ENCODE assay signal across 1 cellular context in genomic region chr6:15977050-15977449, GRCh38.
A peak's percentile ranks its signal among the peaks of the same experiment; 100 is the strongest.
TF ChIP-seq lines count a peak whose summit lies in the region.

No MANE protein-coding gene starts in this region.

TF ChIP-seq in K562, 482 proteins besides CTCF, POLR2A, EP300 and RAD21 (continued from another document):
- 0 out of 4 replicates have a peak, but pooled peaks of 1 of the 2 experiments have one; percentile 24 for TF ChIP-seq ZNF639 (CRISPR knock-in tag; conservative IDR thresholded peaks at IDR 0.05 in 1 of 2, IDR thresholded peaks at IDR 0.05 in 1 of 2)
- 0 out of 2 replicates have a peak, but pooled peaks have one; percentile 20 for TF ChIP-seq MTA3 (IDR thresholded peaks at IDR 0.05; ENCODE audit: borderline replicate concordance)
- TF ChIP-seq ZNF143 (CRISPR knock-in tag; IDR thresholded peaks at IDR 0.05), result no peak
- TF ChIP-seq TFAP4 (CRISPR knock-in tag; IDR thresholded peaks at IDR 0.05; ENCODE audit: borderline replicate concordance), result peak; percentile 96
- TF ChIP-seq HMBOX1 (IDR thresholded peaks at IDR 0.05), result peak; percentile 69
- peak; percentile 33 to 47; a peak in 1 of 4 replicates for TF ChIP-seq FOXK2 (conservative IDR thresholded peaks at IDR 0.05 in 1 of 2, IDR thresholded peaks at IDR 0.05 in 1 of 2; ENCODE audit: low read depth in 2 of 2)
- TF ChIP-seq CBFA2T3 (IDR thresholded peaks at IDR 0.05), result peak; percentile 35; the same call in 1 of the 2 replicates
- TF ChIP-seq JUND (IDR thresholded peaks at IDR 0.05; ENCODE audit: borderline replicate concordance, low read depth, low read length), result no peak
- 0 out of 3 replicates have a peak, but pooled peaks have one; percentile 23 for TF ChIP-seq JUND (tag; IDR thresholded peaks at IDR 0.05; ENCODE audit: borderline replicate concordance, low read depth, low read length)
- no peak for TF ChIP-seq NCOA4 (IDR thresholded peaks at IDR 0.05; ENCODE audit: partially characterized antibody)
